ENCODE assay signal across 12 cellular contexts in genomic region chr1:2259668-2260392, GRCh38. TPM values are rescaled to one million over a fixed set of nuclear protein-coding genes. Genes with fewer than 3 reads are reported as not detected.
DNase-seq lines count a peak whose midpoint lies in the region; ATAC-seq, FAIRE-seq and TF ChIP-seq lines count a peak whose summit lies in the region.
"Had no signal": no experiment of that assay in that cellular context is flagged by ENCODE, and none has a peak within 500 bp of the region (broad histone marks: within the 10 kb centered on the region; RNA-seq: fewer than 3 reads in every experiment).

No MANE protein-coding gene starts in this region.

- WGBS in HepG2 (ENCODE audit: low lambda C conversion rate): 95% methylated on average over 28 of the region's 28 CpGs
- 86% methylated on average over 28 of the region's 28 CpGs for WGBS in right lobe of liver (ENCODE audit: insufficient coverage, low coverage, low lambda C conversion rate, missing lambda C conversion rate)

- H3K27me3 Mint-ChIP-seq in activated naive CD8-positive, alpha-beta T cell: no peaks in the 10 kb centered on the region
- H3K27me3 Mint-ChIP-seq: stimulated activated naive CD8-positive, alpha-beta T cell treated with anti-CD3 and anti-CD28 coated beads, Interleukin-15, Interleukin-2, amounts not matched to agents 100 ng/mL and 50 ng/mL, for 24 hours had no signal

- H3K36me3 Mint-ChIP-seq in activated naive CD8-positive, alpha-beta T cell: no peaks in the 10 kb centered on the region

- no peaks in the 10 kb centered on the region for H3K9me3 Mint-ChIP-seq in activated naive CD8-positive, alpha-beta T cell (ENCODE audit: low read depth)
- H3K9me3 Mint-ChIP-seq: stimulated activated naive CD8-positive, alpha-beta T cell treated with anti-CD3 and anti-CD28 coated beads, Interleukin-15, Interleukin-2, amounts not matched to agents 100 ng/mL and 50 ng/mL, for 24 hours had no signal

- H3K27ac ChIP-seq in HepG2 (ENCODE audit: extremely low read length, insufficient read depth, low read length) (no peak overlapping the region), right lobe of liver (no peak overlapping the region), lower lobe of right lung (no peak overlapping the region), osteoblast (ENCODE audit: low read depth, low read length) (no peak overlapping the region)

- H3K4me3 ChIP-seq in HepG2 (replicated peaks in 1 of 3; ENCODE audit: insufficient read depth in 1 of 3, low read depth in 2 of 3, low read length in 3 of 3) (no peak overlapping the region), right lobe of liver (no peak overlapping the region), lower lobe of right lung (no peak overlapping the region), osteoblast (ENCODE audit: insufficient read depth, low read length) (no peak overlapping the region)
- H3K4me3 ChIP-seq: heart right ventricle had no signal

- H3K4me2 ChIP-seq in HepG2 (ENCODE audit: low read depth, low read length) (no peak overlapping the region), osteoblast (ENCODE audit: insufficient read depth, low read length) (no peak overlapping the region)

- peak overlapping the region; percentile 40 for H3K4me3 Mint-ChIP-seq in activated naive CD8-positive, alpha-beta T cell

- TSS peak; percentile 10 for BruUV-seq in HepG2 (replicated peaks; lab: Mats Ljungman, UMichigan)

- peaks cover 52% of the 10 kb centered on the region for H3K4me1 Mint-ChIP-seq in activated naive CD8-positive, alpha-beta T cell (ENCODE audit: low read depth)

- DNase-seq in HepG2 (ENCODE audit: low spot score) (no peak), right lobe of liver (no peak), lower lobe of right lung (peak; percentile 73), cerebellar nuclear complex (lab: John Stamatoyannopoulos, UW) (no peak), osteoblast (ENCODE audit: insufficient read length, low spot score, missing footprints) (no peak), NCI-H1092 (lab: John Stamatoyannopoulos, UW) (no peak), DMS 273 treated with DMSO at 0.1 percent for 48 hours (lab: John Stamatoyannopoulos, UW) (no peak)
- DNase-seq: mesenchymal stem cell, NCI-H2171 treated with DMSO at 0.1 percent for 48 hours had no signal

- H4K20me1 ChIP-seq in HepG2 (ENCODE audit: insufficient read depth, low read length): peaks cover 55% of the 10 kb centered on the region
- H4K20me1 ChIP-seq in osteoblast (ENCODE audit: insufficient read depth, low read length): peaks cover 83% of the 10 kb centered on the region

- H3K27ac Mint-ChIP-seq in activated naive CD8-positive, alpha-beta T cell: peak overlapping the region; percentile 90

- H3K9ac ChIP-seq in HepG2 (ENCODE audit: insufficient read depth, low read depth, low read length): no peak overlapping the region

- TF ChIP-seq POLR2A in HepG2 (IDR thresholded peaks at IDR 0.05; ENCODE audit: insufficient read depth in 1 of 2, low read depth in 2 of 2, low read length in 2 of 2): no peak
- TF ChIP-seq POLR2A in right lobe of liver (IDR thresholded peaks at IDR 0.05): no peak

- H3K36me3 ChIP-seq in HepG2 (replicated peaks in 1 of 2; ENCODE audit: control insufficient read depth in 1 of 2, insufficient read depth in 2 of 2, low read length in 2 of 2): peaks cover 0 to 5% of the 10 kb centered on the region in 2 experiments; a peak in 2 of 5 replicates
- H3K36me3 ChIP-seq in right lobe of liver: no peaks in the 10 kb centered on the region
- no peaks in the 10 kb centered on the region for H3K36me3 ChIP-seq in lower lobe of right lung
- H3K36me3 ChIP-seq in osteoblast (ENCODE audit: insufficient read depth, low read length): peaks cover 3% of the 10 kb centered on the region
- H3K36me3 ChIP-seq: heart right ventricle had no signal

- ATAC-seq in HepG2 (no peak), right lobe of liver (no peak), lower lobe of right lung (peak in 1 of 2 donors; percentile 10)
- ATAC-seq: heart right ventricle had no signal

- CTCF ChIA-PET in HepG2 (lab: Yijun Ruan, JAX; ENCODE audit: low intra/inter-chr PET ratio, low total read pairs): no interaction called here

- H3K9me3 ChIP-seq in HepG2 (ENCODE audit: low read length): no peaks in the 10 kb centered on the region
- no peaks in the 10 kb centered on the region for H3K9me3 ChIP-seq in right lobe of liver
- H3K9me3 ChIP-seq in lower lobe of right lung: peaks cover 14% of the 10 kb centered on the region
- no peaks in the 10 kb centered on the region for H3K9me3 ChIP-seq in osteoblast (ENCODE audit: low read depth, low read length)

- in situ Hi-C loops in HepG2 (cut with HindIII; ENCODE audit: extremely low pct_ligation_motif_present, low pct_unique_long_range_greater_than_20kb): no loop called here

- H2AFZ ChIP-seq in HepG2 (ENCODE audit: low read length): no peak overlapping the region
- H2AFZ ChIP-seq in osteoblast (ENCODE audit: low read length): no peak overlapping the region

- H3K79me2 ChIP-seq in HepG2 (ENCODE audit: insufficient read depth, low read length) (peaks cover 97% of the 10 kb centered on the region), osteoblast (ENCODE audit: insufficient read depth, low read length) (peaks cover 99% of the 10 kb centered on the region)

- TF ChIP-seq RAD21 in HepG2 (CRISPR knock-in tag; IDR thresholded peaks at IDR 0.05): no peak

- H3K4me1 ChIP-seq in HepG2 (ENCODE audit: insufficient read depth, low read length) (peaks cover 67% of the 10 kb centered on the region), right lobe of liver (peaks cover 0 to 8% (median 0%) of the 10 kb centered on the region in 4 donors), lower lobe of right lung (peaks cover 62% of the 10 kb centered on the region), osteoblast (ENCODE audit: insufficient read depth, low read length) (peaks cover 16% of the 10 kb centered on the region)

- no peak for TF ChIP-seq EP300 in HepG2 (IDR thresholded peaks at IDR 0.05; ENCODE audit: low read depth in 2 of 2, low read length in 2 of 2)
- TF ChIP-seq EP300 in HepG2 (CRISPR knock-in tag; IDR thresholded peaks at IDR 0.05; ENCODE audit: borderline replicate concordance): no peak

- FAIRE-seq in HepG2 (lab: Jason Lieb, UNC): no peak

- no peak for TF ChIP-seq CTCF in HepG2 (CRISPR knock-in tag; IDR thresholded peaks at IDR 0.05)
- TF ChIP-seq CTCF in right lobe of liver (IDR thresholded peaks at IDR 0.05): no peak
- TF ChIP-seq CTCF in lower lobe of right lung (IDR thresholded peaks at IDR 0.05): no peak
- no peak for TF ChIP-seq CTCF in osteoblast (IDR thresholded peaks at IDR 0.05; ENCODE audit: extremely low read depth, low read depth, low read length)

- POLR2A ChIA-PET in HepG2 (lab: Yijun Ruan, JAX): no interaction called here

- H3K27me3 ChIP-seq in HepG2 (ENCODE audit: control insufficient read depth in 1 of 2, insufficient read depth in 2 of 2, low read length in 2 of 2): no peaks in the 10 kb centered on the region
- no peaks in the 10 kb centered on the region for H3K27me3 ChIP-seq in right lobe of liver
- H3K27me3 ChIP-seq in lower lobe of right lung (ENCODE audit: low read depth): no peaks in the 10 kb centered on the region
- H3K27me3 ChIP-seq in osteoblast (ENCODE audit: insufficient read depth, low read length): no peaks in the 10 kb centered on the region
- H3K27me3 ChIP-seq: heart right ventricle had no signal

- intact Hi-C loops in HepG2 (cut with micrococcal nuclease; ENCODE audit: unreplicated experiment): no loop called here
- intact Hi-C loops in right lobe of liver (cut with DNase I): no loop called here
- intact Hi-C loops in lower lobe of right lung (cut with DNase I): no loop called here

TF ChIP-seq in HepG2, 621 proteins besides CTCF, POLR2A, EP300 and RAD21:
- TF ChIP-seq PHF5A (CRISPR knock-in tag; IDR thresholded peaks at IDR 0.05; ENCODE audit: low read depth, unreplicated experiment) (no peak), ZBTB38 (CRISPR knock-in tag; IDR thresholded peaks at IDR 0.05) (0 out of 2 replicates have a peak, but pooled peaks have one; percentile 32)

RNA-seq across cellular contexts. Expression of gene SKI, which starts 31.7 kb away (rescaled TPM):
- total RNA-seq in HepG2 (2016; rRNA removed; fragmentation: Illumina TruSeq; extraction: Trizol) (6.9 and 9.6 TPM in 2 replicates), right lobe of liver (10 to 100 TPM; 23.7 to 84.8 (median 31.4) TPM), lower lobe of right lung (90.0 TPM), osteoblast (48.9 TPM in 2 replicates)
- 3.4 and 6.3 TPM in 2 replicates for total RNA-seq in HepG2 (2016; cell fraction: cytosol; rRNA removed; fragmentation: Illumina TruSeq; extraction: Trizol; ENCODE audit: low read depth)
- total RNA-seq in HepG2 (2016; cell fraction: insoluble cytoplasmic fraction; rRNA removed; fragmentation: Illumina TruSeq; extraction: Trizol): 7.7 and 7.9 TPM in 2 replicates
- total RNA-seq in HepG2 (2016; cell fraction: membrane; rRNA removed; fragmentation: Illumina TruSeq; extraction: Trizol): 4.6 and 5.7 TPM in 2 replicates
- 10.6 and 12.2 TPM in 2 replicates for total RNA-seq in HepG2 (2016; cell fraction: nucleus; rRNA removed; fragmentation: Illumina TruSeq; extraction: Trizol)
- 4.7 and 5.9 TPM in 2 replicates for polyA plus RNA-seq in HepG2 (2011; rRNA removed)
- polyA plus RNA-seq in HepG2 (2011; cell fraction: cytosol; rRNA removed): 3.8 and 4.2 TPM in 2 replicates
- 20.3 and 21.2 TPM in 2 replicates for polyA plus RNA-seq in HepG2 (2011; cell fraction: nucleus; rRNA removed)
- 10.1 and 12.3 TPM in 2 replicates for polyA plus RNA-seq in HepG2 (2012)
- 0.60 and 0.83 TPM in 2 replicates for polyA plus RNA-seq in HepG2 (2016; cell fraction: cytosol; fragmentation: Illumina TruSeq; extraction: Trizol; ENCODE audit: low read depth)
- 16.7 and 23.3 TPM in 2 replicates for polyA plus RNA-seq in HepG2 (2016; cell fraction: insoluble cytoplasmic fraction; fragmentation: Illumina TruSeq; extraction: Trizol; ENCODE audit: low read depth)
- 3.7 and 4.4 TPM in 2 replicates for polyA plus RNA-seq in HepG2 (2016; cell fraction: membrane; fragmentation: Illumina TruSeq; extraction: Trizol; ENCODE audit: low read depth)
- 33.8 and 34.3 TPM in 2 replicates for polyA plus RNA-seq in HepG2 (2016; cell fraction: nucleus; fragmentation: Illumina TruSeq; extraction: Trizol; ENCODE audit: insufficient read depth, low read depth)
- 4.4 and 14.7 TPM in 2 replicates for polyA minus RNA-seq in HepG2 (2011; rRNA and poly(A)+ RNA removed; ENCODE audit: low replicate concordance)
- polyA minus RNA-seq in HepG2 (2011; cell fraction: cytosol; rRNA and poly(A)+ RNA removed): 16.7 and 22.2 TPM in 2 replicates
- 10.9 and 12.1 TPM in 2 replicates for polyA minus RNA-seq in HepG2 (2011; cell fraction: nucleus; rRNA and poly(A)+ RNA removed)
